ENCODE assay signal across 1 cellular context in genomic region chr5:104513621-104514020, GRCh38.
TF ChIP-seq lines count a peak whose summit lies in the region.

No MANE protein-coding gene starts in this region.

TF ChIP-seq in GM23338, 12 proteins besides CTCF, POLR2A, EP300 and RAD21 (continued from another document):
- TF ChIP-seq ZNF462 (CRISPR knock-in tag; IDR thresholded peaks at IDR 0.05), result no peak
